Comparison of ENCODE assay signal across 1 cellular context in genomic region chr17:39671651-39672521, GRCh38.
TF ChIP-seq lines count a peak whose summit lies in the region.

No MANE protein-coding gene starts in this region.

TF ChIP-seq in H1, 55 proteins besides CTCF, POLR2A, EP300 and RAD21:
- TF ChIP-seq EZH2 (IDR thresholded peaks at IDR 0.05; ENCODE audit: low read depth, low read length, severe bottlenecking) (no peak), GABPA (IDR thresholded peaks at IDR 0.05; ENCODE audit: borderline replicate concordance, insufficient read depth, low read length) (peak; percentile 46; the same call in 1 of the 2 replicates), NANOG (IDR thresholded peaks at IDR 0.05; ENCODE audit: insufficient read depth, low read depth, low read length, poor library complexity, severe bottlenecking) (no peak), GTF2F1 (IDR thresholded peaks at IDR 0.05; ENCODE audit: borderline replicate concordance, low read depth, low read length) (no peak), TAF1 (IDR thresholded peaks at IDR 0.05; ENCODE audit: low read depth, low read length) (no peak), SIX5 (IDR thresholded peaks at IDR 0.05; ENCODE audit: low read depth, low read length) (no peak), JUND (IDR thresholded peaks at IDR 0.05; ENCODE audit: low read length) (no peak), KDM1A (IDR thresholded peaks at IDR 0.05; ENCODE audit: borderline replicate concordance, low read length) (no peak), SUZ12 (IDR thresholded peaks at IDR 0.05; ENCODE audit: low read length) (no peak), HDAC2 (IDR thresholded peaks at IDR 0.05; ENCODE audit: borderline replicate concordance in 1 of 2, low read depth in 2 of 2, low read length in 2 of 2) (no peak), JUN (IDR thresholded peaks at IDR 0.05; ENCODE audit: low read depth, low read length) (no peak), SIRT6 (IDR thresholded peaks at IDR 0.05; ENCODE audit: low read length) (no peak), HDAC6 (IDR thresholded peaks at IDR 0.05; ENCODE audit: low read depth, low read length) (no peak), ZNF274 (IDR thresholded peaks at IDR 0.05; ENCODE audit: borderline replicate concordance, extremely low read depth, low read length) (no peak), YY1 (IDR thresholded peaks at IDR 0.05; ENCODE audit: low read depth, low read length) (no peak), RBBP5 (IDR thresholded peaks at IDR 0.05; ENCODE audit: borderline replicate concordance, low read depth, low read length) (no peak), TEAD4 (IDR thresholded peaks at IDR 0.05; ENCODE audit: low read depth, low read length) (no peak), EGR1 (IDR thresholded peaks at IDR 0.05; ENCODE audit: borderline replicate concordance, low read depth, low read length) (no peak), CREB1 (IDR thresholded peaks at IDR 0.05) (0 out of 2 replicates have a peak, but pooled peaks have one; percentile 13), POU5F1 (IDR thresholded peaks at IDR 0.05; ENCODE audit: low read depth, low read length) (no peak), MAFK (IDR thresholded peaks at IDR 0.05; ENCODE audit: low read depth, low read length) (no peak), SIN3A (conservative IDR thresholded peaks at IDR 0.05 in 1 of 2, IDR thresholded peaks at IDR 0.05 in 1 of 2; ENCODE audit: low read depth in 1 of 2, low read length in 2 of 2) (0 out of 4 replicates have a peak, but pooled peaks of 1 of the 2 experiments have one; percentile 21), CHD2 (IDR thresholded peaks at IDR 0.05; ENCODE audit: low read length) (no peak), SAP30 (IDR thresholded peaks at IDR 0.05; ENCODE audit: insufficient read depth, insufficient replicate concordance, low read length) (no peak), RNF2 (IDR thresholded peaks at IDR 0.05; ENCODE audit: borderline replicate concordance, low read depth, low read length, missing control alignments, poor library complexity, severe bottlenecking) (no peak)
